Comparison of ENCODE assay signal across 8 cellular contexts in genomic region chr7:87218941-87219544, GRCh38. TPM values are rescaled to one million over a fixed set of nuclear protein-coding genes. Genes with fewer than 3 reads are reported as not detected.
A peak's percentile ranks its signal among the peaks of the same experiment; 100 is the strongest.
DNase-seq lines count a peak whose midpoint lies in the region; FAIRE-seq and TF ChIP-seq lines count a peak whose summit lies in the region.

No MANE protein-coding gene starts in this region.

- H3K9me3 ChIP-seq in endodermal cell (ENCODE audit: control insufficient read depth, low read length) (no peaks in the 10 kb centered on the region), mesodermal cell (ENCODE audit: control insufficient read depth, low read length) (no peaks in the 10 kb centered on the region)

- H3K4me1 Mint-ChIP-seq in IgD-negative memory B cell (peaks cover 22 to 38% (median 30%) of the 10 kb centered on the region in 3 donors), endodermal cell (peaks cover 19% of the 10 kb centered on the region)

- H3K27ac ChIP-seq in endodermal cell (ENCODE audit: low read depth, low read length), result no peak overlapping the region
- peak overlapping the region; percentile 62 for H3K27ac ChIP-seq in mesodermal cell (ENCODE audit: low read depth, low read length, severe bottlenecking)

- no peaks in the 10 kb centered on the region for H3K9me3 Mint-ChIP-seq in IgD-negative memory B cell
- no peaks in the 10 kb centered on the region for H3K9me3 Mint-ChIP-seq in endodermal cell

- 2 to 6% methylated on average over 6 to 16 of the region's 16 CpGs for WGBS in endodermal cell (ENCODE audit: insufficient coverage in 1 of 2, insufficient read length in 1 of 2), 2 experiments
- WGBS in mesodermal cell (ENCODE audit: insufficient coverage in 2 of 2), 2 experiments, result 5 to 9% methylated on average over 13 of the region's 16 CpGs

- H3K36me3 ChIP-seq in endodermal cell (ENCODE audit: control insufficient read depth, insufficient read depth, low read length) (peaks cover 7% of the 10 kb centered on the region), mesodermal cell (ENCODE audit: control insufficient read depth, insufficient read depth, low read length) (peaks cover 33% of the 10 kb centered on the region)

- FAIRE-seq in GM19239 (lab: Jason Lieb, UNC) (peak; percentile 84), H54 (lab: Jason Lieb, UNC) (no peak)

- H3K4me3 ChIP-seq in endodermal cell (ENCODE audit: low read length) (peak overlapping the region; percentile 87), mesodermal cell (ENCODE audit: extremely low read depth, insufficient read depth, low read length, poor library complexity, severe bottlenecking) (peak overlapping the region; percentile 84)

- H3K27ac Mint-ChIP-seq in IgD-negative memory B cell, result peak overlapping the region; percentile 85 to 100 (median 99)
- peak overlapping the region; percentile 82 for H3K27ac Mint-ChIP-seq in endodermal cell

- H3K4me3 Mint-ChIP-seq in IgD-negative memory B cell (peak overlapping the region; percentile 99 to 100 (median 99)), endodermal cell (peak overlapping the region; percentile 90)

- H3K36me3 Mint-ChIP-seq in IgD-negative memory B cell (peaks cover 3% of the 10 kb centered on the region), endodermal cell (ENCODE audit: low read depth) (peaks cover 14% of the 10 kb centered on the region)

- H3K4me1 ChIP-seq in endodermal cell (ENCODE audit: control insufficient read depth, insufficient read depth, low read length) (no peaks in the 10 kb centered on the region), mesodermal cell (ENCODE audit: control insufficient read depth, insufficient read depth, low read length, poor library complexity, severe bottlenecking) (peaks cover 6% of the 10 kb centered on the region)

- H3K27me3 ChIP-seq in endodermal cell (ENCODE audit: control insufficient read depth, insufficient read depth, low read length, poor library complexity, severe bottlenecking), result peaks cover 36% of the 10 kb centered on the region

- DNase-seq in AML-193 (lab: John Stamatoyannopoulos, UW) (peak; percentile 65 to 70), GM19239 (ENCODE audit: insufficient read length, low spot score) (no peak), endodermal cell (peak; percentile 89), superior temporal gyrus (ENCODE audit: extremely low spot score) (peak; percentile 32), H54 (ENCODE audit: insufficient read length, low spot score) (no peak)
- DNase-seq in activated CD4-positive, alpha-beta T cell treated with anti-CD3 and anti-CD28 coated beads for 4 hours, result peak; percentile 22 to 33

- peak overlapping the region; percentile 80 for H3K9ac ChIP-seq in endodermal cell (ENCODE audit: extremely low read depth, low read length, poor library complexity, severe bottlenecking)

- TF ChIP-seq POLR2A in H54 (IDR thresholded peaks at IDR 0.05; ENCODE audit: low read depth, low read length), result no peak

- H3K27me3 Mint-ChIP-seq in IgD-negative memory B cell (no peaks in the 10 kb centered on the region), endodermal cell (ENCODE audit: insufficient read depth) (no peaks in the 10 kb centered on the region)

- peak; percentile 25 for TF ChIP-seq CTCF in endodermal cell (conservative IDR thresholded peaks at IDR 0.05)

RNA-seq across cellular contexts. Expression of gene TMEM243, which starts 0.5 kb away (rescaled TPM):
- 125 TPM for polyA plus RNA-seq in IgD-negative memory B cell
- 10 to 100 TPM; 21.7 to 22.3 TPM for total RNA-seq in endodermal cell
- 18.5 TPM for polyA plus RNA-seq in endodermal cell (2013, experiment 1 of 2)
- polyA plus RNA-seq in endodermal cell (2013, experiment 2 of 2), result 16.6 TPM
- 48.3 TPM for polyA plus RNA-seq in mesodermal cell (2013, experiment 1 of 2)
- 49.7 TPM for polyA plus RNA-seq in mesodermal cell (2013, experiment 2 of 2)

Comparison
In these comparisons a context has a peak if more than half of its experiments do, and no peak if none do; other contexts are left out.
1. DNase-seq: peak in AML-193 (2 of 2), activated CD4-positive, alpha-beta T cell treated with anti-CD3 and anti-CD28 coated beads for 4 hours (2 of 2), endodermal cell (single experiment) and superior temporal gyrus (single experiment); none in GM19239 (single experiment) and H54 (single experiment).